16 cellular contexts compared by ENCODE assay signal in the genomic region with DNA sequence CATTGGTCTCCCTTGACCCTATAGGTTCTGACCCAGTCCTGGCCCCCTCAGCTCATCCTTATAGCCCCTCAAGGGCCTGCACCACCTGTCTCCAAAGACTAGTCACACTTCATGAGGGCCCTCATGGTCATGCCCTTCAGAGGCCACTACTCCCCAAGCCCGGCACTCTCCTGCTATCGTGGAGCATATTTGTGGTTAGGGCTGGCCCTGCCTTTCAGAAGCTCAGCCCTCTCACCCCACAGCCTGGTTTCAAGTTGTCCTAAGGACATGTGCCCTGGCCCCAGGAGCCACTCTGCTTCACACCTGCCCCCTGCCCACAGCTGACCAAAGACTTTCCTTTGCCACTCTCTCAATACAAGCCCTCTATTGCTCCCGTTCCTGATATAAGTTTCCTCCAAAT.
DNase-seq lines count a peak whose midpoint lies in the region; ATAC-seq and TF ChIP-seq lines count a peak whose summit lies in the region.
"Had no signal": no experiment of that assay in that cellular context is flagged by ENCODE, and none has a peak within 500 bp of the region (broad histone marks: within the 10 kb centered on the region; RNA-seq: fewer than 3 reads in every experiment).

No MANE protein-coding gene starts in this region.

- H3K4me1 Mint-ChIP-seq in IgD-negative memory B cell (peaks cover 2 to 6% (median 6%) of the 10 kb centered on the region in 3 donors), type B pancreatic cell (ENCODE audit: unreplicated experiment) (peaks cover 27% of the 10 kb centered on the region)

- peaks cover 3% of the 10 kb centered on the region for H3K36me3 Mint-ChIP-seq in IgD-negative memory B cell
- no peaks in the 10 kb centered on the region for H3K36me3 Mint-ChIP-seq in type B pancreatic cell

- peaks cover 0 to 2% of the 10 kb centered on the region in 2 donors for H3K9me3 ChIP-seq in lung (ENCODE audit: control insufficient read depth in 2 of 2, insufficient read depth in 1 of 2, low read length in 1 of 2)

- no peaks in the 10 kb centered on the region for H3K27me3 ChIP-seq in lung (ENCODE audit: control insufficient read depth, insufficient read depth)

- 55 to 60% methylated on average over 3 of the region's 3 CpGs for WGBS in lung, 2 donors

- TF ChIP-seq CTCF in lung (IDR thresholded peaks at IDR 0.05; ENCODE audit: control extremely low read depth, extremely low read depth) (no peak), type B pancreatic cell (conservative IDR thresholded peaks at IDR 0.05) (no peak)

- H3K9me3 Mint-ChIP-seq in IgD-negative memory B cell (no peaks in the 10 kb centered on the region), type B pancreatic cell (no peaks in the 10 kb centered on the region)

- H3K36me3 ChIP-seq in lung (ENCODE audit: control insufficient read depth in 2 of 2, insufficient read depth in 2 of 2, low read length in 2 of 2): no peaks in the 10 kb centered on the region

- H3K27me3 Mint-ChIP-seq in IgD-negative memory B cell (peaks cover 63% of the 10 kb centered on the region), type B pancreatic cell (peaks cover 81% of the 10 kb centered on the region)

- H3K4me1 ChIP-seq in lung (ENCODE audit: control insufficient read depth in 2 of 2, insufficient read depth in 2 of 2, low read length in 2 of 2): peaks cover 0 to 9% of the 10 kb centered on the region in 2 donors

- H3K27ac Mint-ChIP-seq in IgD-negative memory B cell (peak overlapping the region in 2 of 3 donors; percentile 24 to 34), type B pancreatic cell (no peak overlapping the region)

- H3K27ac ChIP-seq in lung (ENCODE audit: low read depth in 1 of 2, low read length in 1 of 2): no peak overlapping the region
- H3K27ac ChIP-seq: GM23248, RWPE1 had no signal

- no peak overlapping the region for H3K4me3 Mint-ChIP-seq in IgD-negative memory B cell
- peak overlapping the region; percentile 1 for H3K4me3 Mint-ChIP-seq in type B pancreatic cell

- peak; percentile 63 for DNase-seq in SW480 (ENCODE audit: low spot score)
- peak; percentile 46 for DNase-seq in lung (ENCODE audit: low spot score)
- DNase-seq in type B pancreatic cell (ENCODE audit: extremely low spot score, unreplicated experiment): no peak
- no peak for DNase-seq in NCI-H446 (lab: John Stamatoyannopoulos, UW)
- DNase-seq: AML-193, GF-D8, GM23248, KBM-7, NCI-H1105 treated with DMSO at 0.1 percent for 48 hours, NCI-H1930, NCI-H2171 had no signal

- no peak overlapping the region for H3K4me3 ChIP-seq in lung
- H3K4me3 ChIP-seq: GM23248 had no signal

- ATAC-seq in lung (ENCODE audit: insufficient read depth, low FRiP score) (no peak), GM21786 (IDR thresholded peaks at IDR 0.05; ENCODE audit: unreplicated experiment) (no peak), HG02798 (IDR thresholded peaks at IDR 0.05; ENCODE audit: poor library complexity, unreplicated experiment) (no peak), GM19452 (IDR thresholded peaks at IDR 0.05; ENCODE audit: unreplicated experiment) (no peak)

Comparison
In these comparisons a context has a peak if more than half of its experiments do, and no peak if none do; other contexts are left out.
1. DNase-seq: peak in SW480 (single experiment) and lung (single experiment); none in type B pancreatic cell (single experiment) and NCI-H446 (0 of 2).